ENCODE assay signal across 1 cellular context in genomic region chr5:171639966-171640365, GRCh38.
TF ChIP-seq lines count a peak whose summit lies in the region.

No MANE protein-coding gene starts in this region.

TF ChIP-seq in IMR-90, 13 proteins besides CTCF, POLR2A, EP300 and RAD21 (continued from another document):
- TF ChIP-seq, protein P1, sequence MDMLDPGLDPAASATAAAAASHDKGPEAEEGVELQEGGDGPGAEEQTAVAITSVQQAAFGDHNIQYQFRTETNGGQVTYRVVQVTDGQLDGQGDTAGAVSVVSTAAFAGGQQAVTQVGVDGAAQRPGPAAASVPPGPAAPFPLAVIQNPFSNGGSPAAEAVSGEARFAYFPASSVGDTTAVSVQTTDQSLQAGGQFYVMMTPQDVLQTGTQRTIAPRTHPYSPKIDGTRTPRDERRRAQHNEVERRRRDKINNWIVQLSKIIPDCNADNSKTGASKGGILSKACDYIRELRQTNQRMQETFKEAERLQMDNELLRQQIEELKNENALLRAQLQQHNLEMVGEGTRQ (IDR thresholded peaks at IDR 0.05; ENCODE audit: low read depth, low read length), result no peak
- TF ChIP-seq CHD1 (IDR thresholded peaks at IDR 0.05; ENCODE audit: low read depth, low read length) (no peak), RFX5 (IDR thresholded peaks at IDR 0.05; ENCODE audit: low read depth, low read length) (no peak), CEBPB (IDR thresholded peaks at IDR 0.05; ENCODE audit: low read depth, low read length) (no peak), FOS (IDR thresholded peaks at IDR 0.05; ENCODE audit: low read depth, low read length) (no peak), BHLHE40 (IDR thresholded peaks at IDR 0.05; ENCODE audit: low read depth, low read length) (no peak), MXI1 (IDR thresholded peaks at IDR 0.05; ENCODE audit: borderline replicate concordance, low read depth, low read length) (no peak), RCOR1 (IDR thresholded peaks at IDR 0.05; ENCODE audit: insufficient replicate concordance, low read length) (no peak), ELK1 (IDR thresholded peaks at IDR 0.05; ENCODE audit: borderline replicate concordance, low read depth, low read length) (no peak), MAZ (IDR thresholded peaks at IDR 0.05; ENCODE audit: borderline replicate concordance, low read depth, low read length) (no peak)
